Comparison of ENCODE assay signal across 1 cellular context in the genomic region with DNA sequence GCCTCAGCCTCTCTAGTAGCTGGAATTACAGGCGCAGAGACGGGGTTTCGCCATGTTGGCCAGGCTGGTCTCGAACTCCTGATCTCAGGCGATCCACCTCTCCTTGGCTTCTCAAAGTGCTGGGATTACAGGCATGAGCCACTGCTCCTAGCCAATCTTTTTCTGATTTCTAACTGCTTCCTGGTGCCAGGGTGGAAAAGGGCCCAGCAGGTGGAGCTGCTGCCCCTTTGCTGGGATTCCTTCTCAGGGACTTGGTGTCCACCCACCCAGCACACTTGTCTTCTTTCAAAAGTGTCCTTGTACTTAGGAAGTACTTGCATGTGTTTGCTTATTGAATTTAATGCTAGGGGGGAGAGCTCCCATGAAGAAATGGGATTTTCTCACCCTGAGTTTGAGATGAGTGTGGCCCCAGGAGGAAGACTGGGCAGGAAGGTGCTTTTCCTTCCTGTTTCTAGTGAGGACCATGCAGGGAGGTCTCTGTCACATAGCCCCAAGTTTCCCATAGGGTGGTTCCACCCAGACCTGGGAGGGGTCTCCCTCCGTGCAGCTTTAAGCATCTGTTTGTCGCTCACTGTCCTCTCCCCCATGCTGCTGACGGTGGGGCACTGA.
TF ChIP-seq lines count a peak whose summit lies in the region.

No MANE protein-coding gene starts in this region.

TF ChIP-seq in HEK293, 187 proteins besides CTCF, POLR2A, EP300 and RAD21 (continued from another document):
- TF ChIP-seq ZNF596 (tag by site-specific recombination; IDR thresholded peaks at IDR 0.05) = no peak
- no peak for TF ChIP-seq YY2 (tag by site-specific recombination; IDR thresholded peaks at IDR 0.05)
- no peak for TF ChIP-seq ZNF24 (tag by site-specific recombination; IDR thresholded peaks at IDR 0.05)
- no peak for TF ChIP-seq ZNF266 (tag by site-specific recombination; IDR thresholded peaks at IDR 0.05; ENCODE audit: low read depth)
